ENCODE assay signal across 26 cellular contexts in genomic region chr17:77793146-77793887, GRCh38.
"Had no signal": no experiment of that assay in that cellular context is flagged by ENCODE, and none has a peak within 500 bp of the region (broad histone marks: within the 10 kb centered on the region; RNA-seq: fewer than 3 reads in every experiment).

No MANE protein-coding gene starts in this region.

- H3K4me1 ChIP-seq: Peyer's patch, SJSA1 had no signal

- H3K27me3 ChIP-seq: Peyer's patch had no signal

- H3K36me3 ChIP-seq: brain microvascular endothelial cell, cardiac muscle cell, Peyer's patch, SJSA1 had no signal

- H3K4me3 Mint-ChIP-seq: activated CD4-positive, alpha-beta memory T cell treated with anti-CD3 and anti-CD28 coated beads, Interleukin-2, amount 10 ng/mL, durations not matched to agents 7 days and 5 days; activated CD4-positive, alpha-beta T cell treated with anti-CD3 and anti-CD28 coated beads, Interleukin-2, amount 10 ng/mL, durations not matched to agents 7 days and 5 days; activated naive CD4-positive, alpha-beta T cell treated with anti-CD3 and anti-CD28 coated beads, Interleukin-2, amount 10 ng/mL, durations not matched to agents 7 days and 5 days; activated naive CD8-positive, alpha-beta T cell treated with anti-CD3 and anti-CD28 coated beads for 36 hours; activated T-cell treated with anti-CD3 and anti-CD28 coated beads, Interleukin-2, amount 50 U/mL, for 72 hours; T-cell had no signal

- H3K27ac ChIP-seq: brain microvascular endothelial cell, cardiac muscle cell, Peyer's patch, RWPE1, SJSA1, VCaP had no signal

- H3K4me3 ChIP-seq: cardiac muscle cell, Peyer's patch, SJSA1 had no signal

- DNase-seq: activated CD4-positive, alpha-beta memory T cell treated with anti-CD3 and anti-CD28 coated beads, Interleukin-2, amount 10 ng/mL, durations not matched to agents 7 days and 5 days; activated CD4-positive, alpha-beta T cell treated with anti-CD3 and anti-CD28 coated beads, Interleukin-2, amount 10 ng/mL, durations not matched to agents 7 days and 5 days; activated CD4-positive, CD25-positive, alpha-beta regulatory T cell; activated gamma-delta T cell treated with Interleukin-2 at 50 U/mL for 16 hours; activated naive CD4-positive, alpha-beta T cell treated with anti-CD3 and anti-CD28 coated beads, Interleukin-2, amount 10 ng/mL, durations not matched to agents 7 days and 5 days; activated naive CD8-positive, alpha-beta T cell treated with anti-CD3 and anti-CD28 coated beads for 36 hours; activated T-cell treated with anti-CD3 and anti-CD28 coated beads, Interleukin-2, amount 50 U/mL, for 72 hours; brain microvascular endothelial cell; cerebellar nuclear complex; Kasumi-1; KBM-7; NCI-H146; NCI-H187 treated with DMSO at 0.1 percent for 48 hours; NCI-H2107; NCI-H510A treated with DMSO at 0.1 percent for 48 hours; NCI-H69; NK-92 treated with Interleukin-12 subunit alpha and Interleukin-12 subunit beta, amount 100 ng/mL, for 24 hours; SHP77; T-cell; T-helper 2 cell had no signal

- H3K27me3 Mint-ChIP-seq: activated naive CD8-positive, alpha-beta T cell treated with anti-CD3 and anti-CD28 coated beads for 36 hours had no signal

- H3K9me3 ChIP-seq: Peyer's patch, SJSA1 had no signal

- H3K4me1 Mint-ChIP-seq: activated naive CD4-positive, alpha-beta T cell treated with anti-CD3 and anti-CD28 coated beads, Interleukin-2, amount 10 ng/mL, durations not matched to agents 7 days and 5 days; activated naive CD8-positive, alpha-beta T cell treated with anti-CD3 and anti-CD28 coated beads for 36 hours had no signal

- H3K27ac Mint-ChIP-seq: activated CD4-positive, alpha-beta memory T cell treated with anti-CD3 and anti-CD28 coated beads, Interleukin-2, amount 10 ng/mL, durations not matched to agents 7 days and 5 days; activated CD4-positive, alpha-beta T cell treated with anti-CD3 and anti-CD28 coated beads, Interleukin-2, amount 10 ng/mL, durations not matched to agents 7 days and 5 days; activated naive CD4-positive, alpha-beta T cell treated with anti-CD3 and anti-CD28 coated beads, Interleukin-2, amount 10 ng/mL, durations not matched to agents 7 days and 5 days; activated naive CD8-positive, alpha-beta T cell treated with anti-CD3 and anti-CD28 coated beads for 36 hours; activated T-cell treated with anti-CD3 and anti-CD28 coated beads, Interleukin-2, amount 50 U/mL, for 72 hours; activated T-helper 2 cell treated with anti-CD3 and anti-CD28 coated beads, Interferon-gamma antibody, Interleukin-2, Interleukin-4, amounts not matched to agents 10 μg/mL and 5 μg/mL and 100 μg/mL, durations not matched to agents 14 hours and 24 hours and 36 hours; T-cell had no signal

- H3K36me3 Mint-ChIP-seq: activated naive CD4-positive, alpha-beta T cell treated with anti-CD3 and anti-CD28 coated beads, Interleukin-2, amount 10 ng/mL, durations not matched to agents 7 days and 5 days; activated naive CD8-positive, alpha-beta T cell treated with anti-CD3 and anti-CD28 coated beads for 36 hours; T-cell had no signal

- H3K9me3 Mint-ChIP-seq: activated CD4-positive, alpha-beta memory T cell treated with anti-CD3 and anti-CD28 coated beads, Interleukin-2, amount 10 ng/mL, durations not matched to agents 7 days and 5 days; activated CD4-positive, alpha-beta T cell treated with anti-CD3 and anti-CD28 coated beads, Interleukin-2, amount 10 ng/mL, durations not matched to agents 7 days and 5 days; activated naive CD4-positive, alpha-beta T cell treated with anti-CD3 and anti-CD28 coated beads, Interleukin-2, amount 10 ng/mL, durations not matched to agents 7 days and 5 days; activated naive CD8-positive, alpha-beta T cell treated with anti-CD3 and anti-CD28 coated beads for 36 hours; activated T-cell treated with anti-CD3 and anti-CD28 coated beads, Interleukin-2, amount 50 U/mL, for 72 hours; activated T-helper 2 cell treated with anti-CD3 and anti-CD28 coated beads, Interferon-gamma antibody, Interleukin-2, Interleukin-4, amounts not matched to agents 10 μg/mL and 5 μg/mL and 100 μg/mL, durations not matched to agents 14 hours and 24 hours and 36 hours; T-cell had no signal
